ENCODE assay signal across 2 cellular contexts in genomic region chr5:87594566-87594965, GRCh38.
A peak's percentile ranks its signal among the peaks of the same experiment; 100 is the strongest.
TF ChIP-seq lines count a peak whose summit lies in the region.

No MANE protein-coding gene starts in this region.

TF ChIP-seq in HepG2, 621 proteins besides CTCF, POLR2A, EP300 and RAD21 (continued from another document):
- TF ChIP-seq HNF1A (IDR thresholded peaks at IDR 0.05; ENCODE audit: low read depth) (no peak), HNF1A (CRISPR knock-in tag; IDR thresholded peaks at IDR 0.05; ENCODE audit: borderline replicate concordance) (no peak), ZNF83 (CRISPR knock-in tag; IDR thresholded peaks at IDR 0.05; ENCODE audit: borderline replicate concordance) (no peak), RARG (CRISPR knock-in tag; IDR thresholded peaks at IDR 0.05; ENCODE audit: low read depth) (no peak), HHEX (CRISPR knock-in tag; IDR thresholded peaks at IDR 0.05) (no peak), MAFK (conservative IDR thresholded peaks at IDR 0.05 in 1 of 2, IDR thresholded peaks at IDR 0.05 in 1 of 2; ENCODE audit: low read length in 2 of 2) (peak; percentile 95 to 98), PLRG1 (conservative IDR thresholded peaks at IDR 0.05) (no peak), EHMT2 (IDR thresholded peaks at IDR 0.05; ENCODE audit: borderline replicate concordance, low read depth, low read length) (no peak), MAFF (IDR thresholded peaks at IDR 0.05; ENCODE audit: low read depth, low read length) (peak; percentile 96), ZNF7 (CRISPR knock-in tag; IDR thresholded peaks at IDR 0.05) (no peak), RFX1 (IDR thresholded peaks at IDR 0.05) (no peak), ZNF607 (CRISPR knock-in tag; IDR thresholded peaks at IDR 0.05; ENCODE audit: borderline replicate concordance) (no peak), ZFP41 (CRISPR knock-in tag; IDR thresholded peaks at IDR 0.05; ENCODE audit: borderline replicate concordance) (no peak), ZSCAN12 (CRISPR knock-in tag; IDR thresholded peaks at IDR 0.05) (no peak), ATF2 (CRISPR knock-in tag; IDR thresholded peaks at IDR 0.05) (no peak), SOX13 (IDR thresholded peaks at IDR 0.05) (no peak), SOX13 (CRISPR knock-in tag; conservative IDR thresholded peaks at IDR 0.05 in 1 of 2, IDR thresholded peaks at IDR 0.05 in 1 of 2) (no peak)
- TF ChIP-seq, protein P1, sequence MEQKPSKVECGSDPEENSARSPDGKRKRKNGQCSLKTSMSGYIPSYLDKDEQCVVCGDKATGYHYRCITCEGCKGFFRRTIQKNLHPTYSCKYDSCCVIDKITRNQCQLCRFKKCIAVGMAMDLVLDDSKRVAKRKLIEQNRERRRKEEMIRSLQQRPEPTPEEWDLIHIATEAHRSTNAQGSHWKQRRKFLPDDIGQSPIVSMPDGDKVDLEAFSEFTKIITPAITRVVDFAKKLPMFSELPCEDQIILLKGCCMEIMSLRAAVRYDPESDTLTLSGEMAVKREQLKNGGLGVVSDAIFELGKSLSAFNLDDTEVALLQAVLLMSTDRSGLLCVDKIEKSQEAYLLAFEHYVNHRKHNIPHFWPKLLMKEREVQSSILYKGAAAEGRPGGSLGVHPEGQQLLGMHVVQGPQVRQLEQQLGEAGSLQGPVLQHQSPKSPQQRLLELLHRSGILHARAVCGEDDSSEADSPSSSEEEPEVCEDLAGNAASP (CRISPR knock-in tag; IDR thresholded peaks at IDR 0.05; ENCODE audit: borderline replicate concordance) = no peak

TF ChIP-seq in K562, 482 proteins besides CTCF, POLR2A, EP300 and RAD21 (continued from another document):
- TF ChIP-seq MAFG (tag; conservative IDR thresholded peaks at IDR 0.05) (peak; percentile 74), YY1 (IDR thresholded peaks at IDR 0.05; ENCODE audit: borderline replicate concordance in 1 of 3, control insufficient read depth in 1 of 3, extremely low read depth in 1 of 3, insufficient read depth in 3 of 3, insufficient read length in 1 of 3, insufficient replicate concordance in 2 of 3, low read depth in 1 of 3, low read length in 2 of 3) (no peak), C11orf30 (IDR thresholded peaks at IDR 0.05; ENCODE audit: low read depth) (peak; percentile 59), KAT2B (IDR thresholded peaks at IDR 0.05; ENCODE audit: low read depth, low read length) (no peak), ZBTB40 (IDR thresholded peaks at IDR 0.05) (no peak), ZBTB40 (CRISPR knock-in tag; IDR thresholded peaks at IDR 0.05) (no peak), MECOM (CRISPR knock-in tag; IDR thresholded peaks at IDR 0.05) (no peak)
TF ChIP-seq in K562: peak in this region for 5.
